ENCODE assay signal across 8 cellular contexts in the genomic region with DNA sequence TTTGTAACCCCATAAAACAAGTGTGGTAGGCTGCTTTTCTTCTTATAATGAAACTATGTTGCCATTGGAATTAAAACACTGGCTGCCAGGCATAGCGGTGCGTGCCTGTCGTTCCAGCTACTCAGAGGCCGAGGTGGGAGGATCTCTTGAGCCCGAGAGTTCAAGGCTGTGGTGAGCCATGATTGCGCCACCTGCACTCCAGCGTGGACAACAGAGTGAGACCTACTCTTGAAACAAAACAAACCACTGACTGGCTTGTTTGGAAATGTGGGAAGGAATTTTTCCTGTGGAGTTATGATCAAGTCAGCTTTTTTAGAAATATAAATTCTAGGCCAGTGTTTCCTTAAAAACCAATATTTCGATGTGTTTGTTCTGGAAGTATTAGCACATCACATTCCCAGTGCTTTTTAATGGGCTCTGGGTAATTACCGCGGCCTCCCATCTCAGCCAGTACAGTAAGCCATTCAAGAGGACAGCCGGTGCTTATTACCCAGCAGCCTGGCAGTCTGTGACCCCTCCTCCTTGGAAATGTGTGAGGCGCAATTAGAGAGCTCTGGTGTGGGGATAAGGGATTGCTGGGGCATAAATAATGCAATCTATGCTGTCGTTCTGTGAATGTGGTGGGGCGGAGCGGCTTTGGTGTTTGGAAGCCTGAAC.
DNase-seq lines count a peak whose midpoint lies in the region; ATAC-seq and FAIRE-seq lines count a peak whose summit lies in the region.

No MANE protein-coding gene starts in this region.

- peaks cover 56% of the 10 kb centered on the region for H3K79me2 ChIP-seq in ACC112 (ENCODE audit: control insufficient read depth, insufficient read depth, low read length, unreplicated experiment)

- H2AFZ ChIP-seq in ACC112 (ENCODE audit: low read length, unreplicated experiment) = peak overlapping the region; percentile 12

- DNase-seq in MV-4-11 (lab: John Stamatoyannopoulos, UW) (peak; percentile 77), smooth muscle cell of the brain vasculature (ENCODE audit: low read depth, low spot score) (peak; percentile 75)

- H3K4me1 ChIP-seq in ACC112 (ENCODE audit: control insufficient read depth, insufficient read depth, low read length, unreplicated experiment) = peaks cover 52% of the 10 kb centered on the region

- ATAC-seq in HG03354 (IDR thresholded peaks at IDR 0.05; ENCODE audit: poor library complexity, severe bottlenecking, unreplicated experiment) = no peak
- ATAC-seq in HG02884 (IDR thresholded peaks at IDR 0.05; ENCODE audit: unreplicated experiment) = no peak
- ATAC-seq in HG03378 (IDR thresholded peaks at IDR 0.05; ENCODE audit: unreplicated experiment) = no peak

- H3K36me3 ChIP-seq in ACC112 (ENCODE audit: insufficient read depth, low read length) = no peaks in the 10 kb centered on the region

- peak overlapping the region; percentile 58 for H3K4me3 ChIP-seq in ACC112 (ENCODE audit: low read depth, low read length)

- FAIRE-seq in islet of Langerhans (lab: Jason Lieb, UNC) = peak; percentile 83

- H3K27ac ChIP-seq in ACC112 (ENCODE audit: low read depth, low read length) = peak overlapping the region; percentile 83
- peak overlapping the region; percentile 24 for H3K27ac ChIP-seq in angular gyrus (ENCODE audit: low read depth, low read length)

- H3K27me3 ChIP-seq in ACC112 (ENCODE audit: insufficient read depth, low read length) = no peaks in the 10 kb centered on the region
